Comparison of ENCODE assay signal across 2 cellular contexts in the genomic region with DNA sequence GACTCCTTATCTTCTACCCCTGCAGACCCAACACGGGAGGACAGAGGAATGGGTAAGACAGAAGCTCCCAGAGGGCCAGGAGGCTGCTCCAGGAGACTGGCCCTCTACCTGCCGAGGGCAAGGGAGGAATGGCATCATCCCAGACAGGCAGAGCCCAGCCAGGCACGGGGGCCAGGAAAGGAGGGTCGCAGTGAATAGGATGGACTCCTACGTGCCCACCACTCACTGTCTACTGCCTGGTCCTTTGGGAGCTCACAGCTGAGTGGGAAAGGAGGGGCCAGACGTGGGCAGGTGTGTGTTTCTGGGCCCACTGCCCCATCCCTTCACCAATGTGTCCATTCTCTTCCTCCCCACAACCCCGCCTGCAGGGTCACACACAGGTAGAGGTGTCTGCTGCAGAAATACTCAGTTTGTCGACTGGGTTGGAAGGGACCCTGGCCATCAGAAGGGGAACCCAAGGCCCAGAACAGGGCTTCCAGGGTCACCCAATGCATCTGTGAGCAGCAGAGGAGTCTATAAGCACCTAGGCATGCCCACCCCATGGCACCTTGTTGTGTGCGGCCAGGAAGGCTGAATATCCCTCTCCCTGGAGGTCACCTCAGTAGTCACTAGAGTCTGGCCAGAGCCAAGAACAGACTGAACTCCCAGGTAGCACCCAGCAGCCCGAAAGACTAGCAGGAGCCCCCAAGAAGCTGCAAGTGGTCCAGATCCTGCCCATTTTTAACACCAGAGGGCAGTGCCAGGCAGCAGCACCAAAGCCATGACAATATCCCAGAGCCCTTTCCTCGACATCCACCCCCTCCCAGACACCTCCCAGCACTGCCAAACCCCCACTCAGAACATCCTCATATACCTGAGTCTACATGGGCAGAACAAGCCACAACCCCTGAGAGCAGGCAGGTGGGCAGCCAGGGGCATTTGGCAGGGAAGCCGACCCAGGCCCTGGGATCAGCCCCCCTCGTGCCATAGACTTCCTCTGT.
TF ChIP-seq lines count a peak whose summit lies in the region.

No MANE protein-coding gene starts in this region.

TF ChIP-seq in HEK293T, 16 proteins besides CTCF, POLR2A, EP300 and RAD21:
- TF ChIP-seq, protein P1, sequence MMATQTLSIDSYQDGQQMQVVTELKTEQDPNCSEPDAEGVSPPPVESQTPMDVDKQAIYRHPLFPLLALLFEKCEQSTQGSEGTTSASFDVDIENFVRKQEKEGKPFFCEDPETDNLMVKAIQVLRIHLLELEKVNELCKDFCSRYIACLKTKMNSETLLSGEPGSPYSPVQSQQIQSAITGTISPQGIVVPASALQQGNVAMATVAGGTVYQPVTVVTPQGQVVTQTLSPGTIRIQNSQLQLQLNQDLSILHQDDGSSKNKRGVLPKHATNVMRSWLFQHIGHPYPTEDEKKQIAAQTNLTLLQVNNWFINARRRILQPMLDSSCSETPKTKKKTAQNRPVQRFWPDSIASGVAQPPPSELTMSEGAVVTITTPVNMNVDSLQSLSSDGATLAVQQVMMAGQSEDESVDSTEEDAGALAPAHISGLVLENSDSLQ (IDR thresholded peaks at IDR 0.05) = no peak
- TF ChIP-seq ZNF384 (IDR thresholded peaks at IDR 0.05) (no peak), TARDBP (IDR thresholded peaks at IDR 0.05) (no peak), HDGF (IDR thresholded peaks at IDR 0.05; ENCODE audit: borderline replicate concordance) (no peak), SP1 (IDR thresholded peaks at IDR 0.05) (no peak), SUZ12 (IDR thresholded peaks at IDR 0.05) (no peak), BHLHE40 (IDR thresholded peaks at IDR 0.05; ENCODE audit: borderline replicate concordance) (no peak), FOXM1 (IDR thresholded peaks at IDR 0.05; ENCODE audit: borderline replicate concordance) (no peak)

TF ChIP-seq in GM12878, 131 proteins besides CTCF, POLR2A, EP300 and RAD21:
- no peak for TF ChIP-seq STAT1 (conservative IDR thresholded peaks at IDR 0.05)
- no peak for TF ChIP-seq ZNF217 (IDR thresholded peaks at IDR 0.05)
- no peak for TF ChIP-seq MYB (IDR thresholded peaks at IDR 0.05; ENCODE audit: borderline replicate concordance, low read depth, low read length)
- no peak for TF ChIP-seq MXI1 (IDR thresholded peaks at IDR 0.05; ENCODE audit: low read depth, low read length)
- TF ChIP-seq, protein P2, sequence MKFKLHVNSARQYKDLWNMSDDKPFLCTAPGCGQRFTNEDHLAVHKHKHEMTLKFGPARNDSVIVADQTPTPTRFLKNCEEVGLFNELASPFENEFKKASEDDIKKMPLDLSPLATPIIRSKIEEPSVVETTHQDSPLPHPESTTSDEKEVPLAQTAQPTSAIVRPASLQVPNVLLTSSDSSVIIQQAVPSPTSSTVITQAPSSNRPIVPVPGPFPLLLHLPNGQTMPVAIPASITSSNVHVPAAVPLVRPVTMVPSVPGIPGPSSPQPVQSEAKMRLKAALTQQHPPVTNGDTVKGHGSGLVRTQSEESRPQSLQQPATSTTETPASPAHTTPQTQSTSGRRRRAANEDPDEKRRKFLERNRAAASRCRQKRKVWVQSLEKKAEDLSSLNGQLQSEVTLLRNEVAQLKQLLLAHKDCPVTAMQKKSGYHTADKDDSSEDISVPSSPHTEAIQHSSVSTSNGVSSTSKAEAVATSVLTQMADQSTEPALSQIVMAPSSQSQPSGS (IDR thresholded peaks at IDR 0.05; ENCODE audit: low read length) = no peak
- TF ChIP-seq SUZ12 (IDR thresholded peaks at IDR 0.05; ENCODE audit: unreplicated experiment) = no peak
- TF ChIP-seq, protein P3, sequence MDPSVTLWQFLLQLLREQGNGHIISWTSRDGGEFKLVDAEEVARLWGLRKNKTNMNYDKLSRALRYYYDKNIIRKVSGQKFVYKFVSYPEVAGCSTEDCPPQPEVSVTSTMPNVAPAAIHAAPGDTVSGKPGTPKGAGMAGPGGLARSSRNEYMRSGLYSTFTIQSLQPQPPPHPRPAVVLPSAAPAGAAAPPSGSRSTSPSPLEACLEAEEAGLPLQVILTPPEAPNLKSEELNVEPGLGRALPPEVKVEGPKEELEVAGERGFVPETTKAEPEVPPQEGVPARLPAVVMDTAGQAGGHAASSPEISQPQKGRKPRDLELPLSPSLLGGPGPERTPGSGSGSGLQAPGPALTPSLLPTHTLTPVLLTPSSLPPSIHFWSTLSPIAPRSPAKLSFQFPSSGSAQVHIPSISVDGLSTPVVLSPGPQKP (IDR thresholded peaks at IDR 0.05; ENCODE audit: low read depth, low read length) = no peak
- TF ChIP-seq CEBPB (IDR thresholded peaks at IDR 0.05; ENCODE audit: borderline replicate concordance in 1 of 2, low read depth in 2 of 2, low read length in 2 of 2) = no peak
- no peak for TF ChIP-seq SREBF2 (IDR thresholded peaks at IDR 0.05; ENCODE audit: low read length)
- no peak for TF ChIP-seq MEF2A (IDR thresholded peaks at IDR 0.05; ENCODE audit: insufficient read depth, low read depth, low read length)
- no peak for TF ChIP-seq EED (IDR thresholded peaks at IDR 0.05; ENCODE audit: low read depth)
- TF ChIP-seq TAF1 (IDR thresholded peaks at IDR 0.05; ENCODE audit: borderline replicate concordance, low read depth, low read length) = no peak
- TF ChIP-seq, protein P4, sequence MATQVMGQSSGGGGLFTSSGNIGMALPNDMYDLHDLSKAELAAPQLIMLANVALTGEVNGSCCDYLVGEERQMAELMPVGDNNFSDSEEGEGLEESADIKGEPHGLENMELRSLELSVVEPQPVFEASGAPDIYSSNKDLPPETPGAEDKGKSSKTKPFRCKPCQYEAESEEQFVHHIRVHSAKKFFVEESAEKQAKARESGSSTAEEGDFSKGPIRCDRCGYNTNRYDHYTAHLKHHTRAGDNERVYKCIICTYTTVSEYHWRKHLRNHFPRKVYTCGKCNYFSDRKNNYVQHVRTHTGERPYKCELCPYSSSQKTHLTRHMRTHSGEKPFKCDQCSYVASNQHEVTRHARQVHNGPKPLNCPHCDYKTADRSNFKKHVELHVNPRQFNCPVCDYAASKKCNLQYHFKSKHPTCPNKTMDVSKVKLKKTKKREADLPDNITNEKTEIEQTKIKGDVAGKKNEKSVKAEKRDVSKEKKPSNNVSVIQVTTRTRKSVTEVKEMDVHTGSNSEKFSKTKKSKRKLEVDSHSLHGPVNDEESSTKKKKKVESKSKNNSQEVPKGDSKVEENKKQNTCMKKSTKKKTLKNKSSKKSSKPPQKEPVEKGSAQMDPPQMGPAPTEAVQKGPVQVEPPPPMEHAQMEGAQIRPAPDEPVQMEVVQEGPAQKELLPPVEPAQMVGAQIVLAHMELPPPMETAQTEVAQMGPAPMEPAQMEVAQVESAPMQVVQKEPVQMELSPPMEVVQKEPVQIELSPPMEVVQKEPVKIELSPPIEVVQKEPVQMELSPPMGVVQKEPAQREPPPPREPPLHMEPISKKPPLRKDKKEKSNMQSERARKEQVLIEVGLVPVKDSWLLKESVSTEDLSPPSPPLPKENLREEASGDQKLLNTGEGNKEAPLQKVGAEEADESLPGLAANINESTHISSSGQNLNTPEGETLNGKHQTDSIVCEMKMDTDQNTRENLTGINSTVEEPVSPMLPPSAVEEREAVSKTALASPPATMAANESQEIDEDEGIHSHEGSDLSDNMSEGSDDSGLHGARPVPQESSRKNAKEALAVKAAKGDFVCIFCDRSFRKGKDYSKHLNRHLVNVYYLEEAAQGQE (IDR thresholded peaks at IDR 0.05; ENCODE audit: low read depth, low read length) = no peak
- TF ChIP-seq GATAD2B (conservative IDR thresholded peaks at IDR 0.05; ENCODE audit: low read depth) = no peak
- no peak for TF ChIP-seq FOXK2 (IDR thresholded peaks at IDR 0.05)
- no peak for TF ChIP-seq SUPT20H (IDR thresholded peaks at IDR 0.05; ENCODE audit: borderline replicate concordance, control insufficient read depth, low read depth, low read length)
- TF ChIP-seq WRNIP1 (IDR thresholded peaks at IDR 0.05; ENCODE audit: borderline replicate concordance, low read depth, low read length) = no peak
- no peak for TF ChIP-seq SREBF1 (IDR thresholded peaks at IDR 0.05; ENCODE audit: low read length)
- TF ChIP-seq, protein P5, sequence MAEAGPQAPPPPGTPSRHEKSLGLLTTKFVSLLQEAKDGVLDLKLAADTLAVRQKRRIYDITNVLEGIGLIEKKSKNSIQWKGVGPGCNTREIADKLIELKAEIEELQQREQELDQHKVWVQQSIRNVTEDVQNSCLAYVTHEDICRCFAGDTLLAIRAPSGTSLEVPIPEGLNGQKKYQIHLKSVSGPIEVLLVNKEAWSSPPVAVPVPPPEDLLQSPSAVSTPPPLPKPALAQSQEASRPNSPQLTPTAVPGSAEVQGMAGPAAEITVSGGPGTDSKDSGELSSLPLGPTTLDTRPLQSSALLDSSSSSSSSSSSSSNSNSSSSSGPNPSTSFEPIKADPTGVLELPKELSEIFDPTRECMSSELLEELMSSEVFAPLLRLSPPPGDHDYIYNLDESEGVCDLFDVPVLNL (IDR thresholded peaks at IDR 0.05; ENCODE audit: low read depth, low read length) = no peak
- no peak for TF ChIP-seq MTA2 (IDR thresholded peaks at IDR 0.05; ENCODE audit: low read depth)
